In genomic region chr3:53750253-53751210, GRCh38 we compare ENCODE assay signal across 13 cellular contexts.
DNase-seq lines count a peak whose midpoint lies in the region; ATAC-seq and TF ChIP-seq lines count a peak whose summit lies in the region.
"Had no signal": no experiment of that assay in that cellular context is flagged by ENCODE, and none has a peak within 500 bp of the region (broad histone marks: within the 10 kb centered on the region; RNA-seq: fewer than 3 reads in every experiment).

No MANE protein-coding gene starts in this region.

- H3K9me3 Mint-ChIP-seq in activated naive CD8-positive, alpha-beta T cell treated with anti-CD3 and anti-CD28 coated beads, Interleukin-2, amount 50 U/mL, for 24 hours, result no peaks in the 10 kb centered on the region
- no peaks in the 10 kb centered on the region for H3K9me3 Mint-ChIP-seq in activated naive CD8-positive, alpha-beta T cell treated with anti-CD3 and anti-CD28 coated beads for 36 hours
- no peaks in the 10 kb centered on the region for H3K9me3 Mint-ChIP-seq in endothelial cell (ENCODE audit: unreplicated experiment)
- H3K9me3 Mint-ChIP-seq: activated T-cell treated with anti-CD3 and anti-CD28 coated beads, Interleukin-2, amount 50 U/mL, for 4 hours had no signal

- peaks cover 20% of the 10 kb centered on the region for H3K4me1 ChIP-seq in upper lobe of right lung

- H3K9me3 ChIP-seq in upper lobe of right lung, result no peaks in the 10 kb centered on the region

- intact Hi-C loops in upper lobe of right lung (cut with DNase I), result no loop called here

- peaks cover 32% of the 10 kb centered on the region for H3K4me1 Mint-ChIP-seq in activated naive CD8-positive, alpha-beta T cell treated with anti-CD3 and anti-CD28 coated beads, Interleukin-2, amount 50 U/mL, for 24 hours
- peaks cover 11% of the 10 kb centered on the region for H3K4me1 Mint-ChIP-seq in activated naive CD8-positive, alpha-beta T cell treated with anti-CD3 and anti-CD28 coated beads for 36 hours
- H3K4me1 Mint-ChIP-seq in endothelial cell (ENCODE audit: unreplicated experiment), result peaks cover 8% of the 10 kb centered on the region

- H3K27ac ChIP-seq in upper lobe of right lung, result peak overlapping the region; percentile 30
- H3K27ac ChIP-seq: PC-9 had no signal

- no peak for DNase-seq in activated naive CD8-positive, alpha-beta T cell treated with anti-CD3 and anti-CD28 coated beads, Interleukin-2, amount 50 U/mL, for 24 hours
- DNase-seq in activated naive CD8-positive, alpha-beta T cell treated with anti-CD3 and anti-CD28 coated beads for 36 hours, result no peak
- DNase-seq in endothelial cell (ENCODE audit: low spot score) (no peak), upper lobe of right lung (no peak), nucleus accumbens (lab: John Stamatoyannopoulos, UW) (no peak), NCI-H82 (lab: John Stamatoyannopoulos, UW) (no peak)
- DNase-seq: activated T-cell treated with anti-CD3 and anti-CD28 coated beads, Interleukin-2, amount 50 U/mL, for 4 hours; anterior cingulate cortex; NCI-H1092; NCI-H446; PC-9 had no signal

- no peaks in the 10 kb centered on the region for H3K27me3 Mint-ChIP-seq in activated naive CD8-positive, alpha-beta T cell treated with anti-CD3 and anti-CD28 coated beads, Interleukin-2, amount 50 U/mL, for 24 hours
- peaks cover 10% of the 10 kb centered on the region for H3K27me3 Mint-ChIP-seq in activated naive CD8-positive, alpha-beta T cell treated with anti-CD3 and anti-CD28 coated beads for 36 hours
- peaks cover 6% of the 10 kb centered on the region for H3K27me3 Mint-ChIP-seq in endothelial cell (ENCODE audit: unreplicated experiment)

- H3K4me3 Mint-ChIP-seq in activated naive CD8-positive, alpha-beta T cell treated with anti-CD3 and anti-CD28 coated beads, Interleukin-2, amount 50 U/mL, for 24 hours, result no peak overlapping the region
- H3K4me3 Mint-ChIP-seq in activated naive CD8-positive, alpha-beta T cell treated with anti-CD3 and anti-CD28 coated beads for 36 hours, result no peak overlapping the region
- peak overlapping the region; percentile 56 for H3K4me3 Mint-ChIP-seq in endothelial cell (ENCODE audit: unreplicated experiment)
- H3K4me3 Mint-ChIP-seq: activated T-cell treated with anti-CD3 and anti-CD28 coated beads, Interleukin-2, amount 50 U/mL, for 4 hours had no signal

- peak overlapping the region; percentile 75 for H3K27ac Mint-ChIP-seq in activated naive CD8-positive, alpha-beta T cell treated with anti-CD3 and anti-CD28 coated beads, Interleukin-2, amount 50 U/mL, for 24 hours
- H3K27ac Mint-ChIP-seq in activated naive CD8-positive, alpha-beta T cell treated with anti-CD3 and anti-CD28 coated beads for 36 hours, result no peak overlapping the region
- no peak overlapping the region for H3K27ac Mint-ChIP-seq in endothelial cell (ENCODE audit: unreplicated experiment)

- H3K36me3 ChIP-seq in upper lobe of right lung, result no peaks in the 10 kb centered on the region

- H3K36me3 Mint-ChIP-seq in activated naive CD8-positive, alpha-beta T cell treated with anti-CD3 and anti-CD28 coated beads, Interleukin-2, amount 50 U/mL, for 24 hours (ENCODE audit: low read depth), result no peaks in the 10 kb centered on the region
- no peaks in the 10 kb centered on the region for H3K36me3 Mint-ChIP-seq in activated naive CD8-positive, alpha-beta T cell treated with anti-CD3 and anti-CD28 coated beads for 36 hours
- H3K36me3 Mint-ChIP-seq in endothelial cell (ENCODE audit: low read depth, unreplicated experiment), result peaks cover 82% of the 10 kb centered on the region

- no peak for ATAC-seq in activated naive CD8-positive, alpha-beta T cell treated with anti-CD3 and anti-CD28 coated beads, Interleukin-2, amount 50 U/mL, for 24 hours
- ATAC-seq in HG02610 (IDR thresholded peaks at IDR 0.05; ENCODE audit: unreplicated experiment) (peak; percentile 31), upper lobe of right lung (no peak), HG02623 (IDR thresholded peaks at IDR 0.05; ENCODE audit: unreplicated experiment) (no peak)
- ATAC-seq: activated T-cell treated with anti-CD3 and anti-CD28 coated beads, Interleukin-2, amount 50 U/mL, for 4 hours had no signal

- H3K27me3 ChIP-seq in upper lobe of right lung, result no peaks in the 10 kb centered on the region

- TF ChIP-seq CTCF in endothelial cell (IDR thresholded peaks at IDR 0.05; ENCODE audit: unreplicated experiment) (no peak), upper lobe of right lung (IDR thresholded peaks at IDR 0.05) (no peak)

- H3K4me3 ChIP-seq in upper lobe of right lung, result no peak overlapping the region
- H3K4me3 ChIP-seq: PC-9 had no signal
